In genomic region chr12:96086190-96086589, GRCh38 we compare ENCODE assay signal across 2 cellular contexts.
TF ChIP-seq lines count a peak whose summit lies in the region.

No MANE protein-coding gene starts in this region.

TF ChIP-seq in HEK293, 187 proteins besides CTCF, POLR2A, EP300 and RAD21:
- peak; percentile 82 for TF ChIP-seq ZNF707 (tag by site-specific recombination; IDR thresholded peaks at IDR 0.05)

TF ChIP-seq in K562, 482 proteins besides CTCF, POLR2A, EP300 and RAD21:
- peak; percentile 92 for TF ChIP-seq ZNF707 (CRISPR knock-in tag; conservative IDR thresholded peaks at IDR 0.05)
